ENCODE assay signal across 11 cellular contexts in genomic region chr4:21134994-21135393, GRCh38.
DNase-seq lines count a peak whose midpoint lies in the region; ATAC-seq, FAIRE-seq and TF ChIP-seq lines count a peak whose summit lies in the region.
"Had no signal": no experiment of that assay in that cellular context is flagged by ENCODE, and none has a peak within 500 bp of the region (broad histone marks: within the 10 kb centered on the region; RNA-seq: fewer than 3 reads in every experiment).

No MANE protein-coding gene starts in this region.

- 92 to 94% (median 93%) methylated on average over 2 of the region's 2 CpGs for WGBS in ovary, 3 donors

- H3K4me2 ChIP-seq in astrocyte (ENCODE audit: low read length): no peak overlapping the region

- TF ChIP-seq POLR2A in ovary (IDR thresholded peaks at IDR 0.05): no peak

- peak; percentile 64 for ATAC-seq in left colon
- ATAC-seq in GM18861 (IDR thresholded peaks at IDR 0.05; ENCODE audit: unreplicated experiment): no peak
- ATAC-seq: HCT116 had no signal

- no peak overlapping the region for H2AFZ ChIP-seq in astrocyte (ENCODE audit: low read depth, low read length)

- H3K4me1 ChIP-seq in astrocyte (ENCODE audit: insufficient read depth, low read length): no peaks in the 10 kb centered on the region
- no peaks in the 10 kb centered on the region for H3K4me1 ChIP-seq in ovary (ENCODE audit: insufficient read depth)

- H3K4me3 ChIP-seq in astrocyte (ENCODE audit: insufficient read depth, low read depth, low read length) (no peak overlapping the region), ovary (no peak overlapping the region)

- no peaks in the 10 kb centered on the region for H3K79me2 ChIP-seq in astrocyte (ENCODE audit: insufficient read depth, low read length)

- CTCF ChIA-PET in HEK293T (lab: Yijun Ruan, JAX): interaction anchor here (0.8 kb wide), 1 partner anchor 42 kb away, joined by 3 read pairs; no protein-coding TSS in a partner anchor

- POLR2A ChIA-PET in HEK293T (lab: Yijun Ruan, JAX): no interaction called here

- no peak overlapping the region for H3K27ac ChIP-seq in astrocyte (ENCODE audit: low read depth, low read length)
- no peak overlapping the region for H3K27ac ChIP-seq in ovary

- no peak for TF ChIP-seq EP300 in ovary (IDR thresholded peaks at IDR 0.05)

- in situ Hi-C loops in Caki2 (cut with HindIII; ENCODE audit: low pct_unique_long_range_greater_than_20kb, low sequenced_read_pairs): no loop called here

- H3K27ac Mint-ChIP-seq in astrocyte (ENCODE audit: unreplicated experiment): no peak overlapping the region

- no peaks in the 10 kb centered on the region for H3K36me3 ChIP-seq in astrocyte (ENCODE audit: insufficient read depth, low read length)
- no peaks in the 10 kb centered on the region for H3K36me3 ChIP-seq in ovary

- no peaks in the 10 kb centered on the region for H3K27me3 Mint-ChIP-seq in astrocyte (ENCODE audit: low read depth, unreplicated experiment)

- DNase-seq in Caki2 (ENCODE audit: low read depth) (peak; percentile 9), NCI-H1092 (lab: John Stamatoyannopoulos, UW) (peak; percentile 24), astrocyte (ENCODE audit: low read depth) (peak; percentile 6), left colon (no peak), HEK293T (ENCODE audit: extremely low spot score) (no peak), ovary (no peak)
- DNase-seq in activated CD4-positive, alpha-beta T cell treated with anti-CD3 and anti-CD28 coated beads, Interleukin-2, amount 50 U/mL, for 4 hours: no peak
- DNase-seq: activated T-cell treated with anti-CD3 and anti-CD28 coated beads for 4 hours, GDM1 had no signal

- H3K4me1 Mint-ChIP-seq in astrocyte (ENCODE audit: low read depth, unreplicated experiment): peaks cover 2% of the 10 kb centered on the region

- no peaks in the 10 kb centered on the region for H3K9me3 ChIP-seq in astrocyte (ENCODE audit: insufficient read depth, low read depth, low read length)
- H3K9me3 ChIP-seq in ovary: no peaks in the 10 kb centered on the region

- H3K36me3 Mint-ChIP-seq in astrocyte (ENCODE audit: low read depth, unreplicated experiment): no peaks in the 10 kb centered on the region

- FAIRE-seq in astrocyte (lab: Jason Lieb, UNC): no peak

- intact Hi-C loops in left colon (cut with DNase I, micrococcal nuclease) (loop anchor here in 1 of 2 donors (5.0 kb wide), 1 partner anchor 363 kb away; no protein-coding TSS in a partner anchor), ovary (cut with DNase I) (no loop called here)

- peak; percentile 15 for TF ChIP-seq CTCF in astrocyte (IDR thresholded peaks at IDR 0.05; ENCODE audit: insufficient read depth, low read depth, low read length)
- TF ChIP-seq CTCF in ovary (IDR thresholded peaks at IDR 0.05): no peak

- H3K4me3 Mint-ChIP-seq in astrocyte (ENCODE audit: unreplicated experiment): no peak overlapping the region

- no peak overlapping the region for H3K9ac ChIP-seq in astrocyte (ENCODE audit: low read length)

- H4K20me1 ChIP-seq in astrocyte (ENCODE audit: insufficient read depth, low read length): no peaks in the 10 kb centered on the region

- no peaks in the 10 kb centered on the region for H3K9me3 Mint-ChIP-seq in astrocyte (ENCODE audit: unreplicated experiment)

- H3K27me3 ChIP-seq in astrocyte (ENCODE audit: insufficient read depth, low read length): no peaks in the 10 kb centered on the region
- no peaks in the 10 kb centered on the region for H3K27me3 ChIP-seq in ovary

TF ChIP-seq in HEK293T, 16 proteins besides CTCF, POLR2A, EP300 and RAD21:
- no peak for TF ChIP-seq SUZ12 (IDR thresholded peaks at IDR 0.05)
- TF ChIP-seq FOXK2 (IDR thresholded peaks at IDR 0.05): no peak
- TF ChIP-seq ARNT (IDR thresholded peaks at IDR 0.05): no peak
- no peak for TF ChIP-seq NFRKB (IDR thresholded peaks at IDR 0.05)
- no peak for TF ChIP-seq L3MBTL2 (conservative IDR thresholded peaks at IDR 0.05)

Comparison
In these comparisons a context has a peak if more than half of its experiments do, and no peak if none do; other contexts are left out.
1. DNase-seq: peak in Caki2 (single experiment), NCI-H1092 (single experiment) and astrocyte (single experiment); none in left colon (0 of 2), activated CD4-positive, alpha-beta T cell treated with anti-CD3 and anti-CD28 coated beads, Interleukin-2, amount 50 U/mL, for 4 hours (0 of 2), HEK293T (single experiment) and ovary (0 of 5).